In genomic region chr12:49740930-49741881, GRCh38 we compare ENCODE assay signal across 8 cellular contexts. TPM values are rescaled to one million over a fixed set of nuclear protein-coding genes. Genes with fewer than 3 reads are reported as not detected.
DNase-seq lines count a peak whose midpoint lies in the region; TF ChIP-seq lines count a peak whose summit lies in the region.

Gene TMBIM6, plus strand, starts transcription at chr12:49741557. Its CDS starts 10,937 bp downstream, at chr12:49752494.

- H3K36me3 ChIP-seq in SK-N-MC (ENCODE audit: insufficient read depth, low read length) = peaks cover 10% of the 10 kb centered on the region

- H3K9ac ChIP-seq in SK-N-MC (ENCODE audit: insufficient read length) = peak within 1 kb of the TSS; percentile 96

- DNase-seq in GM04504 (ENCODE audit: low read depth) (peak; percentile 100), HFF-Myc (ENCODE audit: extremely low read depth, low read depth) (peak; percentile 100), NAMALWA (ENCODE audit: low spot score) (peak; percentile 100), SK-N-MC (ENCODE audit: low read depth, low spot score) (peak; percentile 99), germinal center (ENCODE audit: low spot score) (peak; percentile 97), nucleus accumbens (lab: John Stamatoyannopoulos, UW) (peak; percentile 74 to 100 (median 99))
- peak; percentile 99 for DNase-seq in activated naive CD4-positive, alpha-beta T cell treated with anti-CD3 and anti-CD28 coated beads, Interleukin-2, amount 50 U/mL, for 16 hours

- H3K9me3 ChIP-seq in SK-N-MC (ENCODE audit: low read depth, low read length) = no peaks in the 10 kb centered on the region

- peak within 1 kb of the TSS; percentile 61 for H3K4me3 ChIP-seq in HFF-Myc (replicated peaks; ENCODE audit: low read depth, low read length)
- H3K4me3 ChIP-seq in SK-N-MC = peak within 1 kb of the TSS; percentile 94

- peak; percentile 92 for TF ChIP-seq CTCF in HFF-Myc (IDR thresholded peaks at IDR 0.05; ENCODE audit: low read depth, low read length, missing control alignments)

- H3K27ac ChIP-seq in SK-N-MC (peak within 1 kb of the TSS; percentile 95), temporal lobe (ENCODE audit: low read depth, low read length) (peak within 1 kb of the TSS; percentile 89)

RNA-seq across cellular contexts. Expression of gene TMBIM6, which starts in this region (rescaled TPM):
- total RNA-seq in temporal lobe = 180 TPM

Comparison
In these comparisons a context has a peak if more than half of its experiments do, and no peak if none do; other contexts are left out.
1. Peak in every context shown above with its lines: DNase-seq, H3K4me3 ChIP-seq and H3K27ac ChIP-seq.